In the genomic region with DNA sequence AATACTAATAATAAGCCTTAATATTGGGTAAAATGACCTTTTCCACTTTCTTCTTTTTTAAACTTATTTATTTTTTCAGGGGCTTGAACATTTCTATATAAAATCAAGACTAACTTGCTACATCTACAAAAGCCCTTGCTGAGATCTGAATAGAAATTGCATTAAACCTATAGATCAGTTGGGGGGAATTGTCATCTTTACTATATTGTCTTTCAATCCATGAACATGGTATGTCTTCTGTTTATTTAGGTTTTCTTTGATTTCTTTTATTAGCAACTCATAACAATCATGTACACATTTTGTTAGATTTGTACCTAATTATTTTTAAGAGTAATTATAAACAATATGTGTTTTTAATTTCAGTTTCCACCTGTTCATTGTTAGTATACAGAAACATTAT, we compare ENCODE assay signal across 4 cellular contexts.
"Had no signal": no experiment of that assay in that cellular context is flagged by ENCODE, and none has a peak within 500 bp of the region (broad histone marks: within the 10 kb centered on the region; RNA-seq: fewer than 3 reads in every experiment).

No MANE protein-coding gene starts in this region.

- H3K36me3 ChIP-seq: HAP-1 had no signal

- H3K27ac ChIP-seq: GM23248 had no signal

- ATAC-seq: GM23338, HCT116 had no signal

- H3K9me3 ChIP-seq: HAP-1 had no signal

- H3K4me3 ChIP-seq: GM23248, GM23338, HAP-1 had no signal

- H3K4me1 ChIP-seq: HAP-1 had no signal
